In genomic region chr1:24403806-24404205, GRCh38 we compare ENCODE assay signal across 14 cellular contexts. TPM values are rescaled to one million over a fixed set of nuclear protein-coding genes. Genes with fewer than 3 reads are reported as not detected.
DNase-seq lines count a peak whose midpoint lies in the region; ATAC-seq and TF ChIP-seq lines count a peak whose summit lies in the region.
"Had no signal": no experiment of that assay in that cellular context is flagged by ENCODE, and none has a peak within 500 bp of the region (broad histone marks: within the 10 kb centered on the region; RNA-seq: fewer than 3 reads in every experiment).

No MANE protein-coding gene starts in this region.

- no peaks in the 10 kb centered on the region for H3K9me3 Mint-ChIP-seq in stimulated activated memory B cell treated with anti-CD40 and anti-IgM and Interleukin-4, amounts not matched to agents 10 μg/mL and 1 μg/mL and 100 μg/mL, for 72 hours
- H3K9me3 Mint-ChIP-seq: GM23338 had no signal

- no peaks in the 10 kb centered on the region for H3K4me1 ChIP-seq in smooth muscle cell (ENCODE audit: low read depth)
- H3K4me1 ChIP-seq: A549 had no signal

- H4K20me1 ChIP-seq in smooth muscle cell (ENCODE audit: low read depth), result no peaks in the 10 kb centered on the region

- H3K4me3 Mint-ChIP-seq in stimulated activated memory B cell treated with anti-CD40 and anti-IgM and Interleukin-4, amounts not matched to agents 10 μg/mL and 1 μg/mL and 100 μg/mL, for 72 hours, result no peak overlapping the region
- H3K4me3 Mint-ChIP-seq: CD14-positive monocyte; CD8-positive, alpha-beta T cell; GM23338 had no signal

- H2AFZ ChIP-seq in smooth muscle cell (ENCODE audit: low read depth), result no peak overlapping the region
- H2AFZ ChIP-seq: GM23338 had no signal

- no peak overlapping the region for H3K4me2 ChIP-seq in smooth muscle cell
- H3K4me2 ChIP-seq: A549, GM23338 had no signal

- WGBS in smooth muscle cell (ENCODE audit: low lambda C conversion rate), result 95% methylated on average over 4 of the region's 4 CpGs

- no peaks in the 10 kb centered on the region for H3K27me3 Mint-ChIP-seq in stimulated activated memory B cell treated with anti-CD40 and anti-IgM and Interleukin-4, amounts not matched to agents 10 μg/mL and 1 μg/mL and 100 μg/mL, for 72 hours

- no peak overlapping the region for H3K4me3 ChIP-seq in smooth muscle cell
- H3K4me3 ChIP-seq: A549, GM23338 had no signal

- no peak overlapping the region for H3K9ac ChIP-seq in smooth muscle cell (ENCODE audit: low read depth)

- DNase-seq in caudate nucleus (lab: John Stamatoyannopoulos, UW) (peak in 1 of 61 donors; percentile 10), substantia nigra (lab: John Stamatoyannopoulos, UW) (no peak), smooth muscle cell (lab: John Stamatoyannopoulos, UW; ENCODE audit: unreplicated experiment) (no peak)
- no peak for DNase-seq in activated naive CD4-positive, alpha-beta T cell treated with Interleukin-2 at 50 U/mL for 16 hours
- DNase-seq: CD8-positive, alpha-beta T cell; COR-L47; DND-41; GF-D8; H7 had no signal

- no peaks in the 10 kb centered on the region for H3K27me3 ChIP-seq in layer of hippocampus (ENCODE audit: control insufficient read depth, insufficient read depth, low read length)
- H3K27me3 ChIP-seq in smooth muscle cell (ENCODE audit: low read depth), result no peaks in the 10 kb centered on the region

- no peak for TF ChIP-seq CTCF in smooth muscle cell (IDR thresholded peaks at IDR 0.05; ENCODE audit: borderline replicate concordance, insufficient read depth, poor library complexity, severe bottlenecking)

- no peak overlapping the region for H3K27ac Mint-ChIP-seq in stimulated activated memory B cell treated with anti-CD40 and anti-IgM and Interleukin-4, amounts not matched to agents 10 μg/mL and 1 μg/mL and 100 μg/mL, for 72 hours
- H3K27ac Mint-ChIP-seq: CD14-positive monocyte; CD8-positive, alpha-beta T cell; GM23338 had no signal

- peaks cover 6% of the 10 kb centered on the region for H3K4me1 Mint-ChIP-seq in stimulated activated memory B cell treated with anti-CD40 and anti-IgM and Interleukin-4, amounts not matched to agents 10 μg/mL and 1 μg/mL and 100 μg/mL, for 72 hours
- H3K4me1 Mint-ChIP-seq: GM23338 had no signal

- no peaks in the 10 kb centered on the region for H3K36me3 ChIP-seq in smooth muscle cell (ENCODE audit: low read depth)

- H3K79me2 ChIP-seq in smooth muscle cell (ENCODE audit: low read depth), result no peaks in the 10 kb centered on the region

- no peaks in the 10 kb centered on the region for H3F3A ChIP-seq in smooth muscle cell (ENCODE audit: low read depth)

- H3K27ac ChIP-seq in caudate nucleus (ENCODE audit: low read depth, low read length) (peak overlapping the region; percentile 67), layer of hippocampus (ENCODE audit: low read depth, low read length) (peak overlapping the region; percentile 8), substantia nigra (ENCODE audit: low read depth, low read length, poor library complexity, severe bottlenecking) (peak overlapping the region; percentile 55), smooth muscle cell (ENCODE audit: low read depth) (no peak overlapping the region)
- H3K27ac ChIP-seq: A549 had no signal

- ATAC-seq in stimulated activated memory B cell treated with anti-CD40 and anti-IgM and Interleukin-4, amounts not matched to agents 10 μg/mL and 1 μg/mL and 100 μg/mL, for 72 hours, result no peak
- ATAC-seq: A549; CD8-positive, alpha-beta T cell; GM23338 had no signal

- H3K9me3 ChIP-seq in smooth muscle cell (replicated peaks; ENCODE audit: low read depth), result no peaks in the 10 kb centered on the region

- H3K36me3 Mint-ChIP-seq in stimulated activated memory B cell treated with anti-CD40 and anti-IgM and Interleukin-4, amounts not matched to agents 10 μg/mL and 1 μg/mL and 100 μg/mL, for 72 hours, result peaks cover 24% of the 10 kb centered on the region

RNA-seq across cellular contexts. Expression of gene STPG1, which starts 9.8 kb away (rescaled TPM):
- total RNA-seq in smooth muscle cell, result 4.2 and 6.8 TPM in 2 replicates
- polyA plus RNA-seq in smooth muscle cell, result 4.9 and 7.6 TPM in 2 replicates

RNA-seq across cellular contexts. Expression of gene NIPAL3, which starts 11.8 kb away (rescaled TPM):
- total RNA-seq in smooth muscle cell, result 17.2 and 22.5 TPM in 2 replicates
- polyA plus RNA-seq in smooth muscle cell, result 9.3 and 13.3 TPM in 2 replicates
